Comparison of ENCODE assay signal across 15 cellular contexts in genomic region chr1:61436491-61437120, GRCh38.
DNase-seq lines count a peak whose midpoint lies in the region; ATAC-seq and TF ChIP-seq lines count a peak whose summit lies in the region.
"Had no signal": no experiment of that assay in that cellular context is flagged by ENCODE, and none has a peak within 500 bp of the region (broad histone marks: within the 10 kb centered on the region; RNA-seq: fewer than 3 reads in every experiment).

No MANE protein-coding gene starts in this region.

- peak overlapping the region in 1 of 4 donors; percentile 19 for H3K27ac ChIP-seq in body of pancreas
- peak overlapping the region; percentile 15 for H3K27ac ChIP-seq in psoas muscle
- H3K27ac ChIP-seq: spleen, WERI-Rb-1 had no signal

- H3K36me3 Mint-ChIP-seq in Calu3 (ENCODE audit: insufficient read depth, unreplicated experiment), result no peaks in the 10 kb centered on the region
- H3K36me3 Mint-ChIP-seq: stimulated activated naive B cell treated with anti-CD40 and anti-IgM and Interleukin-4, amounts not matched to agents 10 μg/mL and 1 μg/mL and 100 μg/mL, for 72 hours had no signal

- TF ChIP-seq CTCF in Calu3 (IDR thresholded peaks at IDR 0.05; ENCODE audit: unreplicated experiment), result no peak
- TF ChIP-seq CTCF in body of pancreas (IDR thresholded peaks at IDR 0.05), result no peak
- TF ChIP-seq CTCF in psoas muscle (IDR thresholded peaks at IDR 0.05), result no peak

- H3K4me1 Mint-ChIP-seq in Calu3 (ENCODE audit: low read depth, unreplicated experiment), result peaks cover 60% of the 10 kb centered on the region
- H3K4me1 Mint-ChIP-seq: stimulated activated naive B cell treated with anti-CD40 and anti-IgM and Interleukin-4, amounts not matched to agents 10 μg/mL and 1 μg/mL and 100 μg/mL, for 72 hours had no signal

- no peaks in the 10 kb centered on the region for H3K27me3 ChIP-seq in body of pancreas
- H3K27me3 ChIP-seq in psoas muscle (ENCODE audit: insufficient read depth in 3 of 3, low read length in 2 of 3), result no peaks in the 10 kb centered on the region
- H3K27me3 ChIP-seq: spleen had no signal

- DNase-seq in Calu3, result peak; percentile 15
- no peak for DNase-seq in body of pancreas
- DNase-seq in left ventricle myocardium superior, result peak; percentile 29
- no peak for DNase-seq in psoas muscle
- DNase-seq in NCI-H1436 treated with DMSO at 0.1 percent for 48 hours (lab: John Stamatoyannopoulos, UW), result no peak
- no peak for DNase-seq in NCI-H446 treated with DMSO at 0.1 percent for 48 hours (lab: John Stamatoyannopoulos, UW)
- DNase-seq in activated naive CD4-positive, alpha-beta T cell treated with anti-CD3 and anti-CD28 coated beads, Interleukin-2, amount 50 U/mL, for 16 hours, result no peak
- no peak for DNase-seq in SIG-M5 (lab: John Stamatoyannopoulos, UW)
- DNase-seq: islet precursor cell; KBM-7; NCI-H1092; RPMI8226; spleen; stimulated activated naive B cell treated with anti-CD40 and anti-IgM and Interleukin-4, amounts not matched to agents 10 μg/mL and 1 μg/mL and 100 μg/mL, for 72 hours; WERI-Rb-1 had no signal

- H3K36me3 ChIP-seq in body of pancreas (replicated peaks in 1 of 2; ENCODE audit: insufficient read depth in 1 of 2, low read depth in 2 of 2) (no peaks in the 10 kb centered on the region), psoas muscle (ENCODE audit: insufficient read depth in 1 of 2, low read depth in 1 of 2) (no peaks in the 10 kb centered on the region)
- H3K36me3 ChIP-seq: spleen, WERI-Rb-1 had no signal

- H3K4me1 ChIP-seq in body of pancreas, result peaks cover 11% of the 10 kb centered on the region
- peaks cover 4% of the 10 kb centered on the region for H3K4me1 ChIP-seq in psoas muscle

- TF ChIP-seq POLR2A in body of pancreas (IDR thresholded peaks at IDR 0.05), result no peak

- peak; percentile 34 for ATAC-seq in body of pancreas
- peak; percentile 80 for ATAC-seq in left ventricle myocardium superior
- peak in 3 of 4 donors; percentile 53 to 79 (median 72) for ATAC-seq in psoas muscle
- ATAC-seq: stimulated activated naive B cell treated with anti-CD40 and anti-IgM and Interleukin-4, amounts not matched to agents 10 μg/mL and 1 μg/mL and 100 μg/mL, for 72 hours had no signal

- intact Hi-C loops in Calu3 (cut with micrococcal nuclease; ENCODE audit: unreplicated experiment) (loop anchor here (5.0 kb wide), 1 partner anchor 149 kb away; no protein-coding TSS in a partner anchor), body of pancreas (cut with DNase I) (no loop called here), left ventricle myocardium superior (cut with micrococcal nuclease) (loop anchor here (10.0 kb wide), 1 partner anchor 52 kb away; no protein-coding TSS in a partner anchor), psoas muscle (cut with DNase I) (loop anchor here in 1 of 2 donors (5.0 kb wide), 1 partner anchor 34 kb away; no protein-coding TSS in a partner anchor)

- H3K4me3 ChIP-seq in body of pancreas (no peak overlapping the region), psoas muscle (no peak overlapping the region)
- H3K4me3 ChIP-seq: spleen had no signal

- peak overlapping the region; percentile 67 for H3K27ac Mint-ChIP-seq in Calu3 (ENCODE audit: unreplicated experiment)
- H3K27ac Mint-ChIP-seq: stimulated activated naive B cell treated with anti-CD40 and anti-IgM and Interleukin-4, amounts not matched to agents 10 μg/mL and 1 μg/mL and 100 μg/mL, for 72 hours had no signal

- CTCF ChIA-PET in Calu3 (lab: Charles Lee), result interaction anchor here (1.0 kb wide), 1 partner anchor 17 kb away, joined by 3 read pairs; no protein-coding TSS in a partner anchor

- BruUV-seq in Calu3 (replicated peaks; lab: Mats Ljungman, UMichigan), result no TSS peak

- WGBS in body of pancreas, 2 donors, result 60 to 67% methylated on average over 5 of the region's 5 CpGs
- WGBS in psoas muscle, 3 donors, result 56 to 70% (median 67%) methylated on average over 5 of the region's 5 CpGs

- H3K4me3 Mint-ChIP-seq in Calu3 (ENCODE audit: low read depth, unreplicated experiment), result no peak overlapping the region
- H3K4me3 Mint-ChIP-seq: stimulated activated naive B cell treated with anti-CD40 and anti-IgM and Interleukin-4, amounts not matched to agents 10 μg/mL and 1 μg/mL and 100 μg/mL, for 72 hours had no signal

- H3K27me3 Mint-ChIP-seq in Calu3 (ENCODE audit: unreplicated experiment), result no peaks in the 10 kb centered on the region

- H3K9me3 ChIP-seq in body of pancreas (no peaks in the 10 kb centered on the region), psoas muscle (no peaks in the 10 kb centered on the region)
- H3K9me3 ChIP-seq: spleen had no signal

- no peaks in the 10 kb centered on the region for H3K9me3 Mint-ChIP-seq in Calu3 (ENCODE audit: low read depth, unreplicated experiment)
- H3K9me3 Mint-ChIP-seq: stimulated activated naive B cell treated with anti-CD40 and anti-IgM and Interleukin-4, amounts not matched to agents 10 μg/mL and 1 μg/mL and 100 μg/mL, for 72 hours had no signal

Comparison
In these comparisons a context has a peak if more than half of its experiments do, and no peak if none do; other contexts are left out.
1. DNase-seq: peak in Calu3 (single experiment) and left ventricle myocardium superior (single experiment); none in body of pancreas (0 of 4), psoas muscle (0 of 2), NCI-H1436 treated with DMSO at 0.1 percent for 48 hours (single experiment), NCI-H446 treated with DMSO at 0.1 percent for 48 hours (single experiment), activated naive CD4-positive, alpha-beta T cell treated with anti-CD3 and anti-CD28 coated beads, Interleukin-2, amount 50 U/mL, for 16 hours (single experiment) and SIG-M5 (single experiment).
2. Peak in every context shown above with its lines, with median percentiles within 50 percentile points of each other: ATAC-seq.